Comparison of ENCODE assay signal across 11 cellular contexts in genomic region chr10:124657806-124658205, GRCh38.
A peak's percentile ranks its signal among the peaks of the same experiment; 100 is the strongest.
DNase-seq lines count a peak whose midpoint lies in the region; FAIRE-seq and TF ChIP-seq lines count a peak whose summit lies in the region.
"Had no signal": no experiment of that assay in that cellular context is flagged by ENCODE, and none has a peak within 500 bp of the region (broad histone marks: within the 10 kb centered on the region; RNA-seq: fewer than 3 reads in every experiment).

No MANE protein-coding gene starts in this region.

- intact Hi-C loops in breast epithelium (cut with DNase I; ENCODE audit: low total_unique reads), result loop anchor here (10.0 kb wide), 1 partner anchor 77 kb away; no protein-coding TSS in a partner anchor
- intact Hi-C loops in mammary epithelial cell (cut with micrococcal nuclease), result no loop called here
- intact Hi-C loops in kidney (cut with DNase I), result no loop called here
- intact Hi-C loops in transverse colon (cut with DNase I; ENCODE audit: low total_unique reads), result no loop called here

- no peak overlapping the region for H2AFZ ChIP-seq in mammary epithelial cell (ENCODE audit: low read depth, low read length)

- CTCF ChIA-PET in mammary epithelial cell (lab: Charles Lee; ENCODE audit: low non-redundant PET), result no interaction called here
- CTCF ChIA-PET in activated naive CD4-positive, alpha-beta T cell treated with anti-CD3 and anti-CD28 coated beads, Interleukin-2, amount 10 ng/mL, durations not matched to agents 7 days and 5 days (lab: Charles Lee), result interaction anchor here (1.0 kb wide), 1 partner anchor 12 kb away, joined by 3 read pairs; no protein-coding TSS in a partner anchor

- peaks cover 27% of the 10 kb centered on the region for H3K36me3 Mint-ChIP-seq in activated naive CD4-positive, alpha-beta T cell treated with anti-CD3 and anti-CD28 coated beads, Interleukin-2, amount 10 ng/mL, durations not matched to agents 7 days and 5 days

- in situ Hi-C loops in mammary epithelial cell (cut with MboI; ENCODE audit: low sequenced_read_pairs in 2 of 2) (no loop called here), transverse colon (cut with MboI; ENCODE audit: low pct_ligation_motif_present in 1 of 4, low pct_unique_long_range_greater_than_20kb in 1 of 4, low sequenced_read_pairs in 3 of 4) (no loop called here)

- H3K27ac Mint-ChIP-seq in activated naive CD4-positive, alpha-beta T cell treated with anti-CD3 and anti-CD28 coated beads, Interleukin-2, amount 10 ng/mL, durations not matched to agents 7 days and 5 days, result peak overlapping the region; percentile 26
- H3K27ac Mint-ChIP-seq: endodermal cell had no signal

- peaks cover 45% of the 10 kb centered on the region for H3K79me2 ChIP-seq in mammary epithelial cell (ENCODE audit: insufficient read depth, low read length)

- H3K27me3 ChIP-seq in breast epithelium (no peaks in the 10 kb centered on the region), mammary epithelial cell (ENCODE audit: insufficient read depth, low read length) (no peaks in the 10 kb centered on the region), transverse colon (no peaks in the 10 kb centered on the region)

- peaks cover 57% of the 10 kb centered on the region for H3K4me1 Mint-ChIP-seq in activated naive CD4-positive, alpha-beta T cell treated with anti-CD3 and anti-CD28 coated beads, Interleukin-2, amount 10 ng/mL, durations not matched to agents 7 days and 5 days

- no peaks in the 10 kb centered on the region for H3K27me3 Mint-ChIP-seq in activated naive CD4-positive, alpha-beta T cell treated with anti-CD3 and anti-CD28 coated beads, Interleukin-2, amount 10 ng/mL, durations not matched to agents 7 days and 5 days

- no peak overlapping the region for H3K4me3 Mint-ChIP-seq in activated naive CD4-positive, alpha-beta T cell treated with anti-CD3 and anti-CD28 coated beads, Interleukin-2, amount 10 ng/mL, durations not matched to agents 7 days and 5 days
- H3K4me3 Mint-ChIP-seq: endodermal cell had no signal

- no peak for FAIRE-seq in kidney (lab: Jason Lieb, UNC)
- FAIRE-seq: GM19239 had no signal

- 67% methylated on average over 9 of the region's 9 CpGs for WGBS in mammary epithelial cell (ENCODE audit: low coverage, missing lambda C conversion rate)
- 67 to 75% methylated on average over 3 to 9 of the region's 9 CpGs for WGBS in transverse colon (ENCODE audit: low coverage in 1 of 2), 2 donors

- TF ChIP-seq POLR2A in breast epithelium (IDR thresholded peaks at IDR 0.05) (no peak), transverse colon (IDR thresholded peaks at IDR 0.05) (no peak)

- dilution Hi-C loops in mammary epithelial cell (cut with HindIII; ENCODE audit: low sequenced_read_pairs), result no loop called here

- TF ChIP-seq EP300 in transverse colon (IDR thresholded peaks at IDR 0.05; ENCODE audit: low read depth), result no peak

- no TSS peak for BruUV-seq in mammary epithelial cell (replicated peaks; lab: Mats Ljungman, UMichigan)

- no peaks in the 10 kb centered on the region for H3K9me3 Mint-ChIP-seq in activated naive CD4-positive, alpha-beta T cell treated with anti-CD3 and anti-CD28 coated beads, Interleukin-2, amount 10 ng/mL, durations not matched to agents 7 days and 5 days
- H3K9me3 Mint-ChIP-seq: endodermal cell had no signal

- TF ChIP-seq CTCF in breast epithelium (IDR thresholded peaks at IDR 0.05), result no peak
- no peak for TF ChIP-seq CTCF in mammary epithelial cell (conservative IDR thresholded peaks at IDR 0.05 in 1 of 2, IDR thresholded peaks at IDR 0.05 in 1 of 2; ENCODE audit: extremely low read depth in 1 of 2, insufficient read depth in 1 of 2, low read depth in 1 of 2, low read length in 2 of 2)
- no peak for TF ChIP-seq CTCF in kidney (IDR thresholded peaks at IDR 0.05; ENCODE audit: borderline replicate concordance, extremely low read depth, insufficient read depth)
- TF ChIP-seq CTCF in transverse colon (IDR thresholded peaks at IDR 0.05), result no peak

- no peaks in the 10 kb centered on the region for H4K20me1 ChIP-seq in mammary epithelial cell (ENCODE audit: insufficient read depth, low read length)

- H3K9me3 ChIP-seq in breast epithelium, result no peaks in the 10 kb centered on the region
- no peaks in the 10 kb centered on the region for H3K9me3 ChIP-seq in mammary epithelial cell (replicated peaks; ENCODE audit: insufficient read depth, low read length)
- no peaks in the 10 kb centered on the region for H3K9me3 ChIP-seq in kidney (ENCODE audit: control insufficient read depth in 1 of 2, low read length in 2 of 2)
- no peaks in the 10 kb centered on the region for H3K9me3 ChIP-seq in transverse colon

- no peak overlapping the region for H3K9ac ChIP-seq in mammary epithelial cell (ENCODE audit: insufficient read depth, low read length)
- H3K9ac ChIP-seq in kidney (ENCODE audit: low read length in 2 of 2), result no peak overlapping the region

- H3K4me1 ChIP-seq in breast epithelium, result peaks cover 6 to 23% of the 10 kb centered on the region in 2 donors
- peaks cover 27% of the 10 kb centered on the region for H3K4me1 ChIP-seq in mammary epithelial cell (ENCODE audit: insufficient read depth, low read length)
- H3K4me1 ChIP-seq in kidney (ENCODE audit: control insufficient read depth in 1 of 2, insufficient read depth in 1 of 2, low read depth in 1 of 2, low read length in 2 of 2), result peaks cover 9 to 23% of the 10 kb centered on the region in 2 donors
- peaks cover 0 to 14% (median 3%) of the 10 kb centered on the region in 4 donors for H3K4me1 ChIP-seq in transverse colon

- DNase-seq in breast epithelium (ENCODE audit: low spot score in 2 of 2), result peak in 1 of 2 donors; percentile 53
- no peak for DNase-seq in mammary epithelial cell
- no peak for DNase-seq in activated naive CD4-positive, alpha-beta T cell treated with anti-CD3 and anti-CD28 coated beads, Interleukin-2, amount 10 ng/mL, durations not matched to agents 7 days and 5 days
- peak; percentile 65 for DNase-seq in kidney
- no peak for DNase-seq in transverse colon
- DNase-seq in KG1 (lab: John Stamatoyannopoulos, UW), result no peak
- DNase-seq in HK-2 (ENCODE audit: unreplicated experiment), result no peak
- DNase-seq in EL, result no peak
- DNase-seq: endodermal cell, mesendoderm had no signal

- H3K4me2 ChIP-seq in mammary epithelial cell (ENCODE audit: insufficient read depth, low read depth, low read length), result no peak overlapping the region

- H3K36me3 ChIP-seq in breast epithelium, result no peaks in the 10 kb centered on the region
- H3K36me3 ChIP-seq in mammary epithelial cell (ENCODE audit: insufficient read depth, low read length), result no peaks in the 10 kb centered on the region
- H3K36me3 ChIP-seq in kidney (ENCODE audit: control insufficient read depth in 1 of 2, insufficient read depth in 2 of 2, low read length in 2 of 2), result peaks cover 0 to 2% of the 10 kb centered on the region in 2 donors
- H3K36me3 ChIP-seq in transverse colon, result no peaks in the 10 kb centered on the region

- H3K27ac ChIP-seq in breast epithelium (peak overlapping the region; percentile 16 to 53), mammary epithelial cell (ENCODE audit: insufficient read depth, low read depth, low read length) (no peak overlapping the region), kidney (ENCODE audit: low read depth in 2 of 2, low read length in 2 of 2) (no peak overlapping the region), transverse colon (peak overlapping the region; percentile 28 to 38 (median 36))

- H3K4me3 ChIP-seq in breast epithelium (no peak overlapping the region), mammary epithelial cell (replicated peaks in 1 of 3; ENCODE audit: insufficient read depth in 1 of 3, low read depth in 2 of 3, low read length in 3 of 3) (no peak overlapping the region), kidney (ENCODE audit: low read length in 2 of 2) (no peak overlapping the region), transverse colon (no peak overlapping the region)

Comparison
In these comparisons a context has a peak if more than half of its experiments do, and no peak if none do; other contexts are left out.
1. H3K27ac ChIP-seq: peak in breast epithelium (2 of 2) and transverse colon (4 of 4); none in mammary epithelial cell (single experiment) and kidney (0 of 2).